Comparison of ENCODE assay signal across 8 cellular contexts in the genomic region with DNA sequence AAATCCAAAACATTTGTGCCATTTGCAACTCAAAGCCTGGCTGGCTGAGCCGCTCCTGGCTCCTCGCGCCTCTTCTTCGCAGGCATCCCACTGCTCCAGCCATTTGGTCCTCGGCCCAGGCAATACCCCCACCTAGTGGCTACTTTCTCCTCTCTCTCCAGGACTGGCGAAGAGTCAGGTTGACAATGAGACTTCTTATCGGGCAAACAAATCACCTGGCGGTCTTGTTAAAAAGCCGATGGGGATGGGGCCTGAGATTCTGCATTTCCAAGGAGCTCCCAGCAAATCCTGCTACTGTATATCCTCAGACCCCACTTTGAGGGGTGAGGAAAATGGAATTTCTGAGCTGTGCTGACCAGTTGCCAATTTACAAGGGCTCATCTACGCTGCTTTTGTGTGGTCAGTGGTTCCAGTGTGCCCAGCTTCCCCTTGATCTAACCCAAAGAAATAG.
DNase-seq lines count a peak whose midpoint lies in the region; ATAC-seq, FAIRE-seq and TF ChIP-seq lines count a peak whose summit lies in the region.

No MANE protein-coding gene starts in this region.

- peaks cover 48% of the 10 kb centered on the region for H3K27me3 Mint-ChIP-seq in chondrocyte (ENCODE audit: low read depth)

- no peak overlapping the region for H2AFZ ChIP-seq in OCI-LY3 (ENCODE audit: low read depth, low read length)

- H3K36me3 ChIP-seq in DOHH2 (ENCODE audit: control insufficient read depth, low read length) = no peaks in the 10 kb centered on the region
- peaks cover 4% of the 10 kb centered on the region for H3K36me3 ChIP-seq in OCI-LY3 (replicated peaks; ENCODE audit: low read depth, low read length)
- H3K36me3 ChIP-seq in right lobe of liver = no peaks in the 10 kb centered on the region

- H3K36me3 Mint-ChIP-seq in chondrocyte (ENCODE audit: low read depth) = no peaks in the 10 kb centered on the region

- FAIRE-seq in urothelium cell line (lab: Jason Lieb, UNC) = peak; percentile 89

- H4K20me1 ChIP-seq in DOHH2 (ENCODE audit: control insufficient read depth, insufficient read depth, low read depth, low read length) (no peaks in the 10 kb centered on the region), OCI-LY3 (ENCODE audit: insufficient read depth, low read length) (no peaks in the 10 kb centered on the region)

- intact Hi-C loops in right lobe of liver (cut with DNase I) = no loop called here

- H3K4me3 Mint-ChIP-seq in chondrocyte (ENCODE audit: unreplicated experiment) = no peak overlapping the region

- no peak overlapping the region for H3K9ac ChIP-seq in OCI-LY3 (ENCODE audit: low read length)

- no peak for TF ChIP-seq POLR2A in right lobe of liver (IDR thresholded peaks at IDR 0.05)

- no peak overlapping the region for H3K27ac Mint-ChIP-seq in chondrocyte (ENCODE audit: unreplicated experiment)

- ATAC-seq in HG02678 (IDR thresholded peaks at IDR 0.05; ENCODE audit: unreplicated experiment) (peak; percentile 45), right lobe of liver (peak; percentile 78 to 83 (median 80)), HG02938 (IDR thresholded peaks at IDR 0.05; ENCODE audit: unreplicated experiment) (no peak), GM21367 (IDR thresholded peaks at IDR 0.05; ENCODE audit: unreplicated experiment) (no peak)

- no peaks in the 10 kb centered on the region for H3F3A ChIP-seq in DOHH2 (ENCODE audit: control insufficient read depth, insufficient read depth)

- peak; percentile 65 for TF ChIP-seq CTCF in DOHH2 (IDR thresholded peaks at IDR 0.05; ENCODE audit: low read depth, low read length, poor library complexity, severe bottlenecking)
- TF ChIP-seq CTCF in OCI-LY3 (IDR thresholded peaks at IDR 0.05; ENCODE audit: low read depth, low read length) = peak; percentile 69
- peak; percentile 86 for TF ChIP-seq CTCF in chondrocyte (IDR thresholded peaks at IDR 0.05)
- peak; percentile 35 to 76 (median 75) for TF ChIP-seq CTCF in right lobe of liver (IDR thresholded peaks at IDR 0.05)

- no peak overlapping the region for H3K4me3 ChIP-seq in DOHH2 (ENCODE audit: low read length)
- H3K4me3 ChIP-seq in OCI-LY3 (ENCODE audit: low read length) = no peak overlapping the region
- no peak overlapping the region for H3K4me3 ChIP-seq in right lobe of liver

- H3K27ac ChIP-seq in DOHH2 (ENCODE audit: low read depth, low read length) = no peak overlapping the region
- no peak overlapping the region for H3K27ac ChIP-seq in OCI-LY3 (ENCODE audit: low read length)
- no peak overlapping the region for H3K27ac ChIP-seq in right lobe of liver

- H3K4me1 ChIP-seq in DOHH2 (ENCODE audit: control insufficient read depth, low read length) = peaks cover 3% of the 10 kb centered on the region; the same call in 1 of the 2 replicates
- H3K4me1 ChIP-seq in OCI-LY3 (ENCODE audit: low read length) = peaks cover 9% of the 10 kb centered on the region
- H3K4me1 ChIP-seq in right lobe of liver = no peaks in the 10 kb centered on the region

- no peaks in the 10 kb centered on the region for H3K9me3 Mint-ChIP-seq in chondrocyte (ENCODE audit: low read depth)

- no peaks in the 10 kb centered on the region for H3K9me2 ChIP-seq in DOHH2 (replicated peaks; ENCODE audit: control insufficient read depth, low read length)

- H3K9me3 ChIP-seq in DOHH2 (ENCODE audit: control insufficient read depth, insufficient read depth, low read length) (no peaks in the 10 kb centered on the region), OCI-LY3 (ENCODE audit: insufficient read depth, low read length) (no peaks in the 10 kb centered on the region), right lobe of liver (no peaks in the 10 kb centered on the region)

- no peaks in the 10 kb centered on the region for H3K79me2 ChIP-seq in DOHH2 (ENCODE audit: control insufficient read depth, low read length)
- H3K79me2 ChIP-seq in OCI-LY3 (ENCODE audit: low read length) = no peaks in the 10 kb centered on the region

- H3K27me3 ChIP-seq in DOHH2 (ENCODE audit: control insufficient read depth, low read length) (no peaks in the 10 kb centered on the region), OCI-LY3 (ENCODE audit: low read depth, low read length) (no peaks in the 10 kb centered on the region), right lobe of liver (no peaks in the 10 kb centered on the region)

- H3K4me2 ChIP-seq in DOHH2 (ENCODE audit: low read length) (no peak overlapping the region), OCI-LY3 (ENCODE audit: low read length) (no peak overlapping the region)

- 8% methylated on average over 10 of the region's 10 CpGs for WGBS in right lobe of liver (ENCODE audit: insufficient coverage, low coverage, low lambda C conversion rate, missing lambda C conversion rate)

- peak; percentile 51 for DNase-seq in chondrocyte (ENCODE audit: low spot score)
- peak; percentile 50 to 62 (median 59) for DNase-seq in right lobe of liver
- peak; percentile 89 for DNase-seq in urothelium cell line (ENCODE audit: low spot score)

- no peaks in the 10 kb centered on the region for H3K4me1 Mint-ChIP-seq in chondrocyte (ENCODE audit: low read depth)

Comparison
In these comparisons a context has a peak if more than half of its experiments do, and no peak if none do; other contexts are left out.
1. ATAC-seq: peak in HG02678 (single experiment) and right lobe of liver (4 of 4); none in HG02938 (single experiment) and GM21367 (single experiment).
2. Peak in every context shown above with its lines, with median percentiles within 50 percentile points of each other: CTCF ChIP-seq and DNase-seq.